In the genomic region with DNA sequence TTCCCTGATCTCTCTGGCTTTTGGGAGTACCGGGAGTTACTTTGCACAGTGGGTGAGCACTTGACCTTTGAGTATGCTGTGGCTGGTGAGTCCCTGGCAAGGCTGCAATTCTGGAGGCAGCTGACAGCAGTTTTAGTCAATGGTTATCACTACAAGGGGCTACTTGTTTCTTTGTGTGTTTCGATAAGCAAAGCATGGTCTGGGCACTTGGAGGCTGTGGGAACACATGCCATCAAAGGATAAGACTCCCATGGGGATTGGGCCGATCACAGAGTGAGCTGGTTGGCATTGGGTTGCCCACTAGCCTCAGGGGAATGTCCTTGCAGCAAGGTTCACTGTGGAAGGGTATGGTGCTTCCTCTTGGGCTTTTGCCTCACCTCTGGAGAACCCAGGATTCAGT, we compare ENCODE assay signal across 23 cellular contexts.
"Had no signal": no experiment of that assay in that cellular context is flagged by ENCODE, and none has a peak within 500 bp of the region (broad histone marks: within the 10 kb centered on the region; RNA-seq: fewer than 3 reads in every experiment).

No MANE protein-coding gene starts in this region.

- H3K4me2 ChIP-seq: KMS-11, SK-N-SH had no signal

- H3K9me2 ChIP-seq: SK-N-SH had no signal

- H3K4me3 ChIP-seq: adrenal gland, body of pancreas, breast epithelium, SJCRH30 had no signal

- H3K9me3 ChIP-seq: adrenal gland, body of pancreas, SJCRH30, SK-N-SH had no signal

- H3K27me3 ChIP-seq: adrenal gland, body of pancreas, breast epithelium, SJCRH30 had no signal

- H3K27ac ChIP-seq: adrenal gland, body of pancreas, breast epithelium, KMS-11, SJCRH30 had no signal

- H3K4me1 ChIP-seq: adrenal gland, body of pancreas, breast epithelium, SJCRH30 had no signal

- H3K36me3 ChIP-seq: adrenal gland, breast epithelium, SJCRH30 had no signal

- ATAC-seq: activated CD4-positive, alpha-beta T cell treated with anti-CD3 and anti-CD28 coated beads for 36 hours; activated naive CD4-positive, alpha-beta T cell treated with anti-CD3 and anti-CD28 coated beads, Interleukin-2, amount 50 U/mL, for 72 hours; activated T-cell treated with anti-CD3 and anti-CD28 coated beads, Interleukin-2, amount 50 U/mL, for 4 hours; body of pancreas had no signal

- DNase-seq: activated CD4-positive, alpha-beta memory T cell treated with anti-CD3 and anti-CD28 coated beads for 36 hours; activated CD4-positive, alpha-beta T cell treated with anti-CD3 and anti-CD28 coated beads for 36 hours; activated CD4-positive, alpha-beta T cell treated with anti-CD3 and anti-CD28 coated beads, Interleukin-2, amount 50 U/mL, for 1 hour; activated CD8-positive, alpha-beta memory T cell treated with anti-CD3 and anti-CD28 coated beads, Interleukin-2, amount 50 U/mL, for 4 hours; activated gamma-delta T cell treated with Interleukin-2 at 50 U/mL for 16 hours; activated naive CD4-positive, alpha-beta T cell treated with anti-CD3 and anti-CD28 coated beads for 36 hours; activated T-cell treated with anti-CD3 and anti-CD28 coated beads for 4 hours; activated T-cell treated with anti-CD3 and anti-CD28 coated beads, Interleukin-2, amount 50 U/mL, for 4 hours; adrenal gland; body of pancreas; MM.1S; MV-4-11; NCI-H1105; NCI-H1417 treated with DMSO at 0.1 percent for 48 hours; NCI-H187 treated with DMSO at 0.1 percent for 48 hours; NCI-H2081; NCI-H2171; NCI-H510A; SJCRH30; SK-N-SH had no signal
